In the genomic region with DNA sequence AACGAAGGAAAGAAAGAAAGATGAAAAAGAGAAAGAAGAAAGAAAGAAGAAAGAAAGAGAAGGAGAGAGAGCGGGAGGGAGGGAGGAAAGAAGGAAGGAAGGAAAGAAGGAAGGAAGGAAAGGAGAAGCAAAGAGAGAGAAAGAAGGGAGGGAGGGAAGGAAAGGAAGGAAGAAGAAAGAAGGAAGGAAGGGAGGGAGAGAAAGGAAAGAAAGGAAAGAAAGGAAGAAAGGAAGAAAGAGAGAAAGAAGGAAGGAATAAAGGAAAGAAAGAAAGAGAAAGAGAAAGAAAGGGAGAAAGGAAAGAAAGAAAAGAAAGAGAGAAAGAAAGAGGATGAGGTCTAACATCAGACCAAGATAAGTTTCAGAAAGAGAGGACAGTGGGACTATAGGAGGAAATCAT, we compare ENCODE assay signal across 31 cellular contexts. TPM values are rescaled to one million over a fixed set of nuclear protein-coding genes. Genes with fewer than 3 reads are reported as not detected.
DNase-seq lines count a peak whose midpoint lies in the region; ATAC-seq, FAIRE-seq and TF ChIP-seq lines count a peak whose summit lies in the region.
"Had no signal": no experiment of that assay in that cellular context is flagged by ENCODE, and none has a peak within 500 bp of the region (broad histone marks: within the 10 kb centered on the region; RNA-seq: fewer than 3 reads in every experiment).

No MANE protein-coding gene starts in this region.

- no peak for TF ChIP-seq POLR2A in K562 (conservative IDR thresholded peaks at IDR 0.05)

- no peaks in the 10 kb centered on the region for H3K9me3 ChIP-seq in HEK293 (ENCODE audit: control insufficient read depth, insufficient read depth, low read depth, low read length)
- no peaks in the 10 kb centered on the region for H3K9me3 ChIP-seq in K562 (replicated peaks; ENCODE audit: control insufficient read depth, insufficient read depth, low read depth, low read length)
- H3K9me3 ChIP-seq: BE2C, BLaER1 had no signal

- no peaks in the 10 kb centered on the region for H3K9me1 ChIP-seq in K562 (ENCODE audit: control insufficient read depth, insufficient read depth, low read length)

- H3K4me3 Mint-ChIP-seq in T-helper 1 cell treated with Interleukin-12 subunit alpha and Interleukin-12 subunit beta and Interleukin-4 antibody, amounts not matched to agents 30 μg/mL and 1 μg/mL, for 36 hours, result no peak overlapping the region
- H3K4me3 Mint-ChIP-seq in WTC11, result no peak overlapping the region
- H3K4me3 Mint-ChIP-seq: CD4-positive, alpha-beta memory T cell; CD4-positive, CD25-positive, alpha-beta regulatory T cell; CD8-positive, alpha-beta memory T cell had no signal

- H2AFZ ChIP-seq in K562 (ENCODE audit: low read depth, low read length), result no peak overlapping the region

- no peaks in the 10 kb centered on the region for H3K36me3 ChIP-seq in HEK293 (ENCODE audit: control insufficient read depth in 2 of 2, insufficient read depth in 1 of 2, low read length in 2 of 2)
- no peaks in the 10 kb centered on the region for H3K36me3 ChIP-seq in K562 (ENCODE audit: control insufficient read depth, insufficient read depth, low read length)
- H3K36me3 ChIP-seq: BE2C, BLaER1 had no signal

- POLR2A ChIA-PET in HEK293 (lab: Yijun Ruan, JAX) (no interaction called here), WTC11 (lab: Charles Lee) (no interaction called here), K562 (lab: Yijun Ruan, JAX) (no interaction called here)

- H3K9me3 Mint-ChIP-seq in T-helper 1 cell treated with Interleukin-12 subunit alpha and Interleukin-12 subunit beta and Interleukin-4 antibody, amounts not matched to agents 30 μg/mL and 1 μg/mL, for 36 hours, result no peaks in the 10 kb centered on the region
- no peaks in the 10 kb centered on the region for H3K9me3 Mint-ChIP-seq in WTC11

- no peak for TF ChIP-seq RAD21 in K562 (CRISPR knock-in tag; conservative IDR thresholded peaks at IDR 0.05 in 1 of 2, IDR thresholded peaks at IDR 0.05 in 1 of 2)

- H3K79me2 ChIP-seq in K562 (ENCODE audit: control insufficient read depth, insufficient read depth, low read length), result no peaks in the 10 kb centered on the region

- no peaks in the 10 kb centered on the region for H4K20me1 ChIP-seq in K562 (replicated peaks; ENCODE audit: control insufficient read depth, insufficient read depth, low read length)
- H4K20me1 ChIP-seq: BLaER1 had no signal

- BruUV-seq in K562 (replicated peaks; lab: Mats Ljungman, UMichigan), result no TSS peak

- 0% methylated on average over 2 of the region's 2 CpGs for WGBS in K562 (ENCODE audit: insufficient coverage, low coverage, missing lambda C conversion rate)

- no peak for TF ChIP-seq CTCF in HEK293 (tag by site-specific recombination; IDR thresholded peaks at IDR 0.05)
- TF ChIP-seq CTCF in WTC11 (IDR thresholded peaks at IDR 0.05), result no peak
- no peak for TF ChIP-seq CTCF in K562 (IDR thresholded peaks at IDR 0.05 in 2 of 3, conservative IDR thresholded peaks at IDR 0.05 in 1 of 3; ENCODE audit: insufficient read depth in 2 of 3, low read depth in 1 of 3, low read length in 3 of 3)

- H3K27ac ChIP-seq in HEK293 (ENCODE audit: extremely low read depth, low read depth, low read length) (no peak overlapping the region), K562 (ENCODE audit: extremely low read depth, low read depth, low read length) (no peak overlapping the region)
- H3K27ac ChIP-seq: BLaER1 had no signal

- no peak for TF ChIP-seq EP300 in K562 (IDR thresholded peaks at IDR 0.05; ENCODE audit: low read length)

- intact Hi-C loops in K562 (cut with micrococcal nuclease), result no loop called here

- H3K27ac Mint-ChIP-seq in T-helper 1 cell treated with Interleukin-12 subunit alpha and Interleukin-12 subunit beta and Interleukin-4 antibody, amounts not matched to agents 30 μg/mL and 1 μg/mL, for 36 hours, result peak overlapping the region; percentile 2
- no peak overlapping the region for H3K27ac Mint-ChIP-seq in WTC11
- H3K27ac Mint-ChIP-seq: CD14-positive monocyte; CD4-positive, alpha-beta memory T cell; CD4-positive, CD25-positive, alpha-beta regulatory T cell; CD8-positive, alpha-beta memory T cell had no signal

- H3K36me3 Mint-ChIP-seq in T-helper 1 cell treated with Interleukin-12 subunit alpha and Interleukin-12 subunit beta and Interleukin-4 antibody, amounts not matched to agents 30 μg/mL and 1 μg/mL, for 36 hours (ENCODE audit: low read depth), result no peaks in the 10 kb centered on the region
- no peaks in the 10 kb centered on the region for H3K36me3 Mint-ChIP-seq in WTC11
- H3K36me3 Mint-ChIP-seq: CD14-positive monocyte; CD4-positive, alpha-beta memory T cell; CD8-positive, alpha-beta memory T cell had no signal

- no peak overlapping the region for H3K4me2 ChIP-seq in K562 (ENCODE audit: insufficient read depth, low read length)
- H3K4me2 ChIP-seq: BLaER1 had no signal

- CTCF ChIA-PET in HEK293 (lab: Yijun Ruan, JAX), result interaction anchor here (0.8 kb wide), 1 partner anchor 10 kb away, joined by 5 read pairs; no protein-coding TSS in a partner anchor
- CTCF ChIA-PET in WTC11 (lab: Charles Lee), result no interaction called here
- CTCF ChIA-PET in K562 (lab: Yijun Ruan, JAX; ENCODE audit: low intra/inter-chr PET ratio), result no interaction called here

- no peak for FAIRE-seq in K562 (lab: Jason Lieb, UNC)
- FAIRE-seq: A204.1, GM12878, GM12892, GM18507 had no signal

- in situ Hi-C loops in K562 (cut with MboI), result no loop called here

- H3K4me3 ChIP-seq in HEK293 (ENCODE audit: low read depth, low read length) (no peak overlapping the region), K562 (no peak overlapping the region)
- H3K4me3 ChIP-seq: BLaER1, GM12878 had no signal

- peaks cover 11 to 12% of the 10 kb centered on the region in 2 experiments; a peak in 4 of 5 replicates for H3K27me3 ChIP-seq in K562 (ENCODE audit: control insufficient read depth in 2 of 2, insufficient read depth in 2 of 2, low read length in 2 of 2)
- H3K27me3 ChIP-seq: BLaER1 had no signal

- DNase-seq in T-helper 1 cell, result no peak
- DNase-seq in WTC11 (ENCODE audit: low spot score), result no peak
- no peak for DNase-seq in K562 (ENCODE audit: extremely low read depth in 1 of 4, low spot score in 3 of 4)
- no peak for DNase-seq in UCSD-AML1 (lab: John Stamatoyannopoulos, UW; ENCODE audit: unreplicated experiment)
- DNase-seq in SKM-1 treated with dmso at 0.1 percent for 144 hours (lab: John Stamatoyannopoulos, UW; ENCODE audit: unreplicated experiment), result no peak
- no peak for DNase-seq in NCI-H524 treated with DMSO at 0.1 percent for 48 hours (lab: John Stamatoyannopoulos, UW)
- DNase-seq: 8988T; ACHN; BE2C; C1 segment of cervical spinal cord; CD4-positive, alpha-beta memory T cell; CD4-positive, CD25-positive, alpha-beta regulatory T cell; CD8-positive, alpha-beta memory T cell; COR-L47; DMS 273 treated with DMSO at 0.1 percent for 48 hours; DMS153; DMS53; DMS79; DND-41; EL; GDM1 had no signal

- H3K4me1 ChIP-seq in HEK293 (ENCODE audit: control insufficient read depth, insufficient read depth, low read length) (no peaks in the 10 kb centered on the region), K562 (replicated peaks in 1 of 2; ENCODE audit: control insufficient read depth in 2 of 2, insufficient read depth in 2 of 2, low read length in 2 of 2) (no peaks in the 10 kb centered on the region)
- H3K4me1 ChIP-seq: BE2C, BLaER1 had no signal

- H3K9ac ChIP-seq in K562 (ENCODE audit: insufficient read depth in 1 of 2, low read depth in 2 of 2, low read length in 2 of 2), result no peak overlapping the region
- H3K9ac ChIP-seq: BLaER1 had no signal

- ATAC-seq in WTC11, result no peak
- ATAC-seq in K562, result no peak
- ATAC-seq: GM12878 had no signal

- H3K4me1 Mint-ChIP-seq in T-helper 1 cell treated with Interleukin-12 subunit alpha and Interleukin-12 subunit beta and Interleukin-4 antibody, amounts not matched to agents 30 μg/mL and 1 μg/mL, for 36 hours (ENCODE audit: low read depth), result no peaks in the 10 kb centered on the region
- 0 out of 2 replicates have a peak, but pooled peaks cover 5% of the 10 kb centered on the region for H3K4me1 Mint-ChIP-seq in WTC11
- H3K4me1 Mint-ChIP-seq: CD14-positive monocyte; CD4-positive, CD25-positive, alpha-beta regulatory T cell; CD8-positive, alpha-beta memory T cell had no signal

- H3K27me3 Mint-ChIP-seq in T-helper 1 cell treated with Interleukin-12 subunit alpha and Interleukin-12 subunit beta and Interleukin-4 antibody, amounts not matched to agents 30 μg/mL and 1 μg/mL, for 36 hours (ENCODE audit: low read depth), result peaks cover 25% of the 10 kb centered on the region
- peaks cover 48% of the 10 kb centered on the region for H3K27me3 Mint-ChIP-seq in WTC11 (ENCODE audit: low read depth)

TF ChIP-seq in HEK293, 187 proteins besides CTCF, POLR2A, EP300 and RAD21 (continues in another document):
- TF ChIP-seq SALL2 (tag by site-specific recombination; IDR thresholded peaks at IDR 0.05; ENCODE audit: borderline replicate concordance), result peak; percentile 65; the same call in 1 of the 2 replicates
- TF ChIP-seq ZNF366 (tag by site-specific recombination; conservative IDR thresholded peaks at IDR 0.05), result peak; percentile 98

RNA-seq across cellular contexts. Expression of a gene that starts 9.0 kb away (rescaled TPM):
- total RNA-seq in WTC11 (2021), result 1.6 to 3.6 TPM (median 3.4 TPM) in 3 replicates
- not detected in 2 replicates for total RNA-seq in K562 (2011; cell fraction: chromatin; rRNA removed; ENCODE audit: low replicate concordance)
- not detected in 2 replicates for total RNA-seq in K562 (2011; cell fraction: nucleolus; rRNA removed)
- not detected in 2 replicates for total RNA-seq in K562 (2011; cell fraction: nucleoplasm; rRNA removed)
- not detected in 2 replicates for total RNA-seq in K562 (2014; rRNA removed)
- not detected in 2 replicates for total RNA-seq in K562 (2014; rRNA removed; fragmentation: Illumina TruSeq; extraction: Trizol)
- total RNA-seq in K562 (2015; rRNA removed; fragmentation: Illumina TruSeq; extraction: Trizol), result not detected in 2 replicates
- total RNA-seq in K562 (2021), result not detected in 2 replicates
- not detected in 2 replicates for polyA plus RNA-seq in K562 (2011; rRNA removed)
- not detected in 2 replicates for polyA plus RNA-seq in K562 (2011; cell fraction: cytosol; rRNA removed)
- not detected in 2 replicates for polyA plus RNA-seq in K562 (2011; cell fraction: nucleus; rRNA removed)
- not detected in 2 replicates for polyA plus RNA-seq in K562 (2012)
- not detected in 2 replicates for polyA plus RNA-seq in K562 (2014; fragmentation: Illumina TruSeq; extraction: Trizol)
- not detected for polyA plus RNA-seq in K562 (2014; fragmentation: Nextera tagmentation; extraction: Ambion mirVana)
- not detected in 2 replicates for polyA plus RNA-seq in K562 (2014; rRNA removed)
- polyA minus RNA-seq in K562 (2011; rRNA and poly(A)+ RNA removed), result not detected in 2 replicates
- not detected in 2 replicates for polyA minus RNA-seq in K562 (2011; cell fraction: cytosol; rRNA and poly(A)+ RNA removed)
- not detected in 2 replicates for polyA minus RNA-seq in K562 (2011; cell fraction: nucleus; rRNA and poly(A)+ RNA removed)
- total RNA-seq: A673; CD4-positive, alpha-beta memory T cell; CD4-positive, CD25-positive, alpha-beta regulatory T cell; CD8-positive, alpha-beta memory T cell had no signal
- polyA plus RNA-seq: AG04450; CD4-positive, alpha-beta memory T cell; CD4-positive, CD25-positive, alpha-beta regulatory T cell; CD8-positive, alpha-beta memory T cell; GM12878 had no signal
